In genomic region chr15:32222716-32223115, GRCh38 we compare ENCODE assay signal across 25 cellular contexts.
"Had no signal": no experiment of that assay in that cellular context is flagged by ENCODE, and none has a peak within 500 bp of the region (broad histone marks: within the 10 kb centered on the region; RNA-seq: fewer than 3 reads in every experiment).

No MANE protein-coding gene starts in this region.

- H3K4me3 ChIP-seq: adrenal gland, body of pancreas, esophagus squamous epithelium, gastroesophageal sphincter had no signal

- H3K27me3 ChIP-seq: adrenal gland, body of pancreas, esophagus squamous epithelium, gastroesophageal sphincter had no signal

- H3K36me3 ChIP-seq: adrenal gland, esophagus squamous epithelium, gastroesophageal sphincter had no signal

- DNase-seq: activated CD4-positive, alpha-beta T cell treated with anti-CD3 and anti-CD28 coated beads for 1 hour; activated CD4-positive, alpha-beta T cell treated with anti-CD3 and anti-CD28 coated beads for 4 hours; activated CD4-positive, alpha-beta T cell treated with anti-CD3 and anti-CD28 coated beads, Interleukin-2, amount 50 U/mL, for 1 hour; activated CD4-positive, alpha-beta T cell treated with anti-CD3 and anti-CD28 coated beads, Interleukin-2, amount 50 U/mL, for 48 hours; activated CD8-positive, alpha-beta memory T cell treated with anti-CD3 and anti-CD28 coated beads for 24 hours; activated CD8-positive, alpha-beta T cell treated with anti-CD3 and anti-CD28 coated beads for 36 hours; activated effector memory CD4-positive, alpha-beta T cell treated with Interleukin-2 at 50 U/mL for 16 hours; activated gamma-delta T cell treated with Interleukin-2 at 50 U/mL for 16 hours; activated naive CD4-positive, alpha-beta T cell treated with anti-CD3 and anti-CD28 coated beads, Interleukin-2, amount 50 U/mL, for 16 hours; activated naive CD4-positive, alpha-beta T cell treated with Interleukin-2 at 50 U/mL for 16 hours; activated naive CD8-positive, alpha-beta T cell treated with anti-CD3 and anti-CD28 coated beads, Interleukin-2, amount 50 U/mL, for 24 hours; activated T-cell treated with anti-CD3 and anti-CD28 coated beads, Interleukin-2, amount 50 U/mL, for 4 hours; adrenal gland; amygdala; aorta; body of pancreas; caudate nucleus; cortex of kidney; effector CD8-positive, alpha-beta T cell; esophagus squamous epithelium; foreskin melanocyte; T-cell; T-helper 9 cell had no signal

- H3K4me1 ChIP-seq: adrenal gland, body of pancreas, esophagus squamous epithelium, gastroesophageal sphincter had no signal

- H3K27ac ChIP-seq: adrenal gland, body of pancreas, epithelial cell of prostate, esophagus squamous epithelium, gastroesophageal sphincter had no signal

- H3K9me3 ChIP-seq: esophagus squamous epithelium had no signal
